1 cellular context compared by ENCODE assay signal in the genomic region with DNA sequence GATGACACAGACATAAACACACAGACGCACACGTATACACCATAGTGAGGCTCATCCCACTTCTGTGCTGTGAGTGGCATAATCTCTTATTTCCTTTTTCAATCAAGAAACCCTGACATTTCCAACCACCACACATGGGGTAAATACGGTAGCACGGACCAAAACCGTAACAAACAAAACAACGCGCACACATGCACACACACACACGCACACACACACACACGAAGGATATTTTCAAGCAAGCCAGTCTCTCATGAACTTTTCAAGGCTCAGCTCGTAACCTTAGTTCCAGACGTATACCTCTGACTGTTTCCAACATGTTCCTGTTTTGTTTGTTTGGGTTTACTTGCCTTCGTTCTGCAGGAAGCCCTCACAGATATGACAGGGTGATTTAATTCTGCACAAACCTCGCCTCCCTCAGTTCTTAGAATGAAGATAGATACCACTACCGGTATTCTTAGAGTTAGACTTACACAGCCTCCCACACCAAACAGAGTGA.
TF ChIP-seq lines count a peak whose summit lies in the region.

No MANE protein-coding gene starts in this region.

TF ChIP-seq in K562, 482 proteins besides CTCF, POLR2A, EP300 and RAD21 (continued from another document and continues in another):
- no peak for TF ChIP-seq ATF3 (IDR thresholded peaks at IDR 0.05)
- TF ChIP-seq ATF3 (CRISPR knock-in tag; conservative IDR thresholded peaks at IDR 0.05) = no peak
- no peak for TF ChIP-seq SREBF1 (IDR thresholded peaks at IDR 0.05; ENCODE audit: borderline replicate concordance, low read depth, low read length)
- no peak for TF ChIP-seq PHB (CRISPR knock-in tag; IDR thresholded peaks at IDR 0.05)
- TF ChIP-seq, protein P1, sequence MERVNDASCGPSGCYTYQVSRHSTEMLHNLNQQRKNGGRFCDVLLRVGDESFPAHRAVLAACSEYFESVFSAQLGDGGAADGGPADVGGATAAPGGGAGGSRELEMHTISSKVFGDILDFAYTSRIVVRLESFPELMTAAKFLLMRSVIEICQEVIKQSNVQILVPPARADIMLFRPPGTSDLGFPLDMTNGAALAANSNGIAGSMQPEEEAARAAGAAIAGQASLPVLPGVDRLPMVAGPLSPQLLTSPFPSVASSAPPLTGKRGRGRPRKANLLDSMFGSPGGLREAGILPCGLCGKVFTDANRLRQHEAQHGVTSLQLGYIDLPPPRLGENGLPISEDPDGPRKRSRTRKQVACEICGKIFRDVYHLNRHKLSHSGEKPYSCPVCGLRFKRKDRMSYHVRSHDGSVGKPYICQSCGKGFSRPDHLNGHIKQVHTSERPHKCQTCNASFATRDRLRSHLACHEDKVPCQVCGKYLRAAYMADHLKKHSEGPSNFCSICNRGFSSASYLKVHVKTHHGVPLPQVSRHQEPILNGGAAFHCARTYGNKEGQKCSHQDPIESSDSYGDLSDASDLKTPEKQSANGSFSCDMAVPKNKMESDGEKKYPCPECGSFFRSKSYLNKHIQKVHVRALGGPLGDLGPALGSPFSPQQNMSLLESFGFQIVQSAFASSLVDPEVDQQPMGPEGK (CRISPR knock-in tag; IDR thresholded peaks at IDR 0.05; ENCODE audit: borderline replicate concordance) = no peak
- no peak for TF ChIP-seq ZFPM2 (CRISPR knock-in tag; IDR thresholded peaks at IDR 0.05)
- TF ChIP-seq SRSF9 (IDR thresholded peaks at IDR 0.05; ENCODE audit: borderline replicate concordance, low read depth, low read length) = no peak
- TF ChIP-seq BMI1 (IDR thresholded peaks at IDR 0.05; ENCODE audit: low read length) = no peak
- TF ChIP-seq CHD7 (IDR thresholded peaks at IDR 0.05; ENCODE audit: low read depth, low read length) = peak; percentile 94
- TF ChIP-seq, protein P2, sequence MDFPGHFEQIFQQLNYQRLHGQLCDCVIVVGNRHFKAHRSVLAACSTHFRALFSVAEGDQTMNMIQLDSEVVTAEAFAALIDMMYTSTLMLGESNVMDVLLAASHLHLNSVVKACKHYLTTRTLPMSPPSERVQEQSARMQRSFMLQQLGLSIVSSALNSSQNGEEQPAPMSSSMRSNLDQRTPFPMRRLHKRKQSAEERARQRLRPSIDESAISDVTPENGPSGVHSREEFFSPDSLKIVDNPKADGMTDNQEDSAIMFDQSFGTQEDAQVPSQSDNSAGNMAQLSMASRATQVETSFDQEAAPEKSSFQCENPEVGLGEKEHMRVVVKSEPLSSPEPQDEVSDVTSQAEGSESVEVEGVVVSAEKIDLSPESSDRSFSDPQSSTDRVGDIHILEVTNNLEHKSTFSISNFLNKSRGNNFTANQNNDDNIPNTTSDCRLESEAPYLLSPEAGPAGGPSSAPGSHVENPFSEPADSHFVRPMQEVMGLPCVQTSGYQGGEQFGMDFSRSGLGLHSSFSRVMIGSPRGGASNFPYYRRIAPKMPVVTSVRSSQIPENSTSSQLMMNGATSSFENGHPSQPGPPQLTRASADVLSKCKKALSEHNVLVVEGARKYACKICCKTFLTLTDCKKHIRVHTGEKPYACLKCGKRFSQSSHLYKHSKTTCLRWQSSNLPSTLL (IDR thresholded peaks at IDR 0.05) = no peak
- TF ChIP-seq RNF219 (CRISPR knock-in tag; IDR thresholded peaks at IDR 0.05) = no peak
- TF ChIP-seq, protein P3, sequence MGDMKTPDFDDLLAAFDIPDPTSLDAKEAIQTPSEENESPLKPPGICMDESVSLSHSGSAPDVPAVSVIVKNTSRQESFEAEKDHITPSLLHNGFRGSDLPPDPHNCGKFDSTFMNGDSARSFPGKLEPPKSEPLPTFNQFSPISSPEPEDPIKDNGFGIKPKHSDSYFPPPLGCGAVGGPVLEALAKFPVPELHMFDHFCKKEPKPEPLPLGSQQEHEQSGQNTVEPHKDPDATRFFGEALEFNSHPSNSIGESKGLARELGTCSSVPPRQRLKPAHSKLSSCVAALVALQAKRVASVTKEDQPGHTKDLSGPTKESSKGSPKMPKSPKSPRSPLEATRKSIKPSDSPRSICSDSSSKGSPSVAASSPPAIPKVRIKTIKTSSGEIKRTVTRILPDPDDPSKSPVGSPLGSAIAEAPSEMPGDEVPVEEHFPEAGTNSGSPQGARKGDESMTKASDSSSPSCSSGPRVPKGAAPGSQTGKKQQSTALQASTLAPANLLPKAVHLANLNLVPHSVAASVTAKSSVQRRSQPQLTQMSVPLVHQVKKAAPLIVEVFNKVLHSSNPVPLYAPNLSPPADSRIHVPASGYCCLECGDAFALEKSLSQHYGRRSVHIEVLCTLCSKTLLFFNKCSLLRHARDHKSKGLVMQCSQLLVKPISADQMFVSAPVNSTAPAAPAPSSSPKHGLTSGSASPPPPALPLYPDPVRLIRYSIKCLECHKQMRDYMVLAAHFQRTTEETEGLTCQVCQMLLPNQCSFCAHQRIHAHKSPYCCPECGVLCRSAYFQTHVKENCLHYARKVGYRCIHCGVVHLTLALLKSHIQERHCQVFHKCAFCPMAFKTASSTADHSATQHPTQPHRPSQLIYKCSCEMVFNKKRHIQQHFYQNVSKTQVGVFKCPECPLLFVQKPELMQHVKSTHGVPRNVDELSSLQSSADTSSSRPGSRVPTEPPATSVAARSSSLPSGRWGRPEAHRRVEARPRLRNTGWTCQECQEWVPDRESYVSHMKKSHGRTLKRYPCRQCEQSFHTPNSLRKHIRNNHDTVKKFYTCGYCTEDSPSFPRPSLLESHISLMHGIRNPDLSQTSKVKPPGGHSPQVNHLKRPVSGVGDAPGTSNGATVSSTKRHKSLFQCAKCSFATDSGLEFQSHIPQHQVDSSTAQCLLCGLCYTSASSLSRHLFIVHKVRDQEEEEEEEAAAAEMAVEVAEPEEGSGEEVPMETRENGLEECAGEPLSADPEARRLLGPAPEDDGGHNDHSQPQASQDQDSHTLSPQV (IDR thresholded peaks at IDR 0.05) = no peak
- TF ChIP-seq KDM4B (IDR thresholded peaks at IDR 0.05; ENCODE audit: borderline replicate concordance in 2 of 2, low read depth in 1 of 2) = no peak
- TF ChIP-seq MECOM (CRISPR knock-in tag; IDR thresholded peaks at IDR 0.05) = no peak
- no peak for TF ChIP-seq AFF4 (CRISPR knock-in tag; IDR thresholded peaks at IDR 0.05)
- no peak for TF ChIP-seq ZNF551 (CRISPR knock-in tag; IDR thresholded peaks at IDR 0.05)
- no peak for TF ChIP-seq GTF2F1 (IDR thresholded peaks at IDR 0.05; ENCODE audit: low read depth, low read length)
- TF ChIP-seq BRCA1 (IDR thresholded peaks at IDR 0.05) = no peak
- no peak for TF ChIP-seq BRCA1 (CRISPR knock-in tag; IDR thresholded peaks at IDR 0.05)
- TF ChIP-seq HIVEP1 (CRISPR knock-in tag; IDR thresholded peaks at IDR 0.05) = no peak
- TF ChIP-seq MAFK (IDR thresholded peaks at IDR 0.05; ENCODE audit: low read length) = no peak
- no peak for TF ChIP-seq ZZZ3 (IDR thresholded peaks at IDR 0.05)
- TF ChIP-seq CC2D1A (IDR thresholded peaks at IDR 0.05) = no peak
